ENCODE assay signal across 1 cellular context in the genomic region with DNA sequence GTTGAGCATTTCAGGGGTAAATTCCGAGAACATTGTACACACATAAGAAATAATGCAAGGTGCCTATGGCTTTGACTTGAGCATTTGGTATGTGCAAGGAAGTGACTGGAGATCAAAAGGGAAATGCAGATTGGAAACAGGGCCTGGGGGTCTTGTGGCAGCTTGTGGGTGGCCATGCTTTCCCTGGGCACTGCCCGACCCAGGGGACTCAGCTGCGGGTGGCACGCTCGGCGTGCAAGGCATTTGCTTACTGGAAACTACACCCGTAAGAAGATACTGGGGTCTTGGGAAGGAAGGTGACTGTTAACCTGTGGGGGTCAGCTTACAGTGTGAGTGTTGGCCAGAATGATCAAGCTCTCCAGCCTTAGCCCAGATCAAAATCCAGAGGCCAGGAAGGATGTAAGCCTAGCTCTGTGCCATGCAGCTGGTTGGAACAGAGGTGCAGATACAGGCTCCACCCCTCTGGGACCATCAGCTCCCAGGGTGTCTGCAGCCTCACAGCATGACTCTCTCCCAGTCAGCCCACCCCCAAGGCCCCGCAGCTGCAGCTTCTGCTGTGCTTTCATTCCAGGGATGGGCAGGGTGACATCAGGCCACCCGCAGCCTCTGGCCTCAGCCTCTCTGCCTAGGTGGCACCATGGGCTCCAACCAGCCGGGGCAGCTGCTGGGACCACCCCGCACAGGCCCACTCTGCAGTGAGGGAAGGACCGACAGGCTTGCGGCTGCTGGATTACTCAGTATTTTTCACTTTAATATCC.
TF ChIP-seq lines count a peak whose summit lies in the region.

No MANE protein-coding gene starts in this region.

TF ChIP-seq in GM23338, 12 proteins besides CTCF, POLR2A, EP300 and RAD21 (continued from another document):
- TF ChIP-seq, protein P1, sequence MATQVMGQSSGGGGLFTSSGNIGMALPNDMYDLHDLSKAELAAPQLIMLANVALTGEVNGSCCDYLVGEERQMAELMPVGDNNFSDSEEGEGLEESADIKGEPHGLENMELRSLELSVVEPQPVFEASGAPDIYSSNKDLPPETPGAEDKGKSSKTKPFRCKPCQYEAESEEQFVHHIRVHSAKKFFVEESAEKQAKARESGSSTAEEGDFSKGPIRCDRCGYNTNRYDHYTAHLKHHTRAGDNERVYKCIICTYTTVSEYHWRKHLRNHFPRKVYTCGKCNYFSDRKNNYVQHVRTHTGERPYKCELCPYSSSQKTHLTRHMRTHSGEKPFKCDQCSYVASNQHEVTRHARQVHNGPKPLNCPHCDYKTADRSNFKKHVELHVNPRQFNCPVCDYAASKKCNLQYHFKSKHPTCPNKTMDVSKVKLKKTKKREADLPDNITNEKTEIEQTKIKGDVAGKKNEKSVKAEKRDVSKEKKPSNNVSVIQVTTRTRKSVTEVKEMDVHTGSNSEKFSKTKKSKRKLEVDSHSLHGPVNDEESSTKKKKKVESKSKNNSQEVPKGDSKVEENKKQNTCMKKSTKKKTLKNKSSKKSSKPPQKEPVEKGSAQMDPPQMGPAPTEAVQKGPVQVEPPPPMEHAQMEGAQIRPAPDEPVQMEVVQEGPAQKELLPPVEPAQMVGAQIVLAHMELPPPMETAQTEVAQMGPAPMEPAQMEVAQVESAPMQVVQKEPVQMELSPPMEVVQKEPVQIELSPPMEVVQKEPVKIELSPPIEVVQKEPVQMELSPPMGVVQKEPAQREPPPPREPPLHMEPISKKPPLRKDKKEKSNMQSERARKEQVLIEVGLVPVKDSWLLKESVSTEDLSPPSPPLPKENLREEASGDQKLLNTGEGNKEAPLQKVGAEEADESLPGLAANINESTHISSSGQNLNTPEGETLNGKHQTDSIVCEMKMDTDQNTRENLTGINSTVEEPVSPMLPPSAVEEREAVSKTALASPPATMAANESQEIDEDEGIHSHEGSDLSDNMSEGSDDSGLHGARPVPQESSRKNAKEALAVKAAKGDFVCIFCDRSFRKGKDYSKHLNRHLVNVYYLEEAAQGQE (IDR thresholded peaks at IDR 0.05; ENCODE audit: unreplicated experiment) = no peak
- TF ChIP-seq, protein P2, sequence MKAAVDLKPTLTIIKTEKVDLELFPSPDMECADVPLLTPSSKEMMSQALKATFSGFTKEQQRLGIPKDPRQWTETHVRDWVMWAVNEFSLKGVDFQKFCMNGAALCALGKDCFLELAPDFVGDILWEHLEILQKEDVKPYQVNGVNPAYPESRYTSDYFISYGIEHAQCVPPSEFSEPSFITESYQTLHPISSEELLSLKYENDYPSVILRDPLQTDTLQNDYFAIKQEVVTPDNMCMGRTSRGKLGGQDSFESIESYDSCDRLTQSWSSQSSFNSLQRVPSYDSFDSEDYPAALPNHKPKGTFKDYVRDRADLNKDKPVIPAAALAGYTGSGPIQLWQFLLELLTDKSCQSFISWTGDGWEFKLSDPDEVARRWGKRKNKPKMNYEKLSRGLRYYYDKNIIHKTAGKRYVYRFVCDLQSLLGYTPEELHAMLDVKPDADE (IDR thresholded peaks at IDR 0.05) = no peak
